In the genomic region with DNA sequence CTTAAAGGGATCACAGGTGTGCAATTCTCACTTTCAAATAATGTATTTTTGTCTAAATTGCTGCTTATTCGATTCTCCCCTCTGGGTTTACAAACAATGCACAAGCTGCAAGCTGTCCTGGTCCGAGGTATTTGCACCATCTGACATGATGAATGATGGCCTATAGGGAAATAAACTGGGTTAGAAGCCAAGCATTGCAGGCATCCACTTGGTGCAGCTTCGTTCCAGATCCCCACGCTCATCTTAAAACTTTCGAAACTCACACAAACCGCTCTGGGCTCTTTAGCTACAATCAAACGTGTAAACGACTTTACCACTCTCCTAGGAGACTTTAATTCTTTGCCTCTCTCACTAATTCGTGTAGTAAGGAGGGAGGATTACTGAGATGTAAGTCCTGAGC, we compare ENCODE assay signal across 28 cellular contexts.
"Had no signal": no experiment of that assay in that cellular context is flagged by ENCODE, and none has a peak within 500 bp of the region (broad histone marks: within the 10 kb centered on the region; RNA-seq: fewer than 3 reads in every experiment).

No MANE protein-coding gene starts in this region.

- H3K27me3 ChIP-seq: cardiac muscle cell, hepatocyte, sigmoid colon, upper lobe of right lung had no signal

- DNase-seq: activated CD4-positive, alpha-beta T cell treated with anti-CD3 and anti-CD28 coated beads for 4 hours; activated CD4-positive, alpha-beta T cell treated with anti-CD3 and anti-CD28 coated beads, Interleukin-2, amount 50 U/mL, for 48 hours; activated CD4-positive, CD25-positive, alpha-beta regulatory T cell; activated CD8-positive, alpha-beta memory T cell treated with anti-CD3 and anti-CD28 coated beads, Interleukin-2, amount 50 U/mL, for 48 hours; activated naive CD4-positive, alpha-beta T cell; activated naive CD8-positive, alpha-beta T cell treated with anti-CD3 and anti-CD28 coated beads for 36 hours; activated T-cell treated with anti-CD3 and anti-CD28 coated beads, Interleukin-2, amount 50 U/mL, for 4 hours; amniotic stem cell; effector CD4-positive, alpha-beta T cell; foreskin melanocyte; glutamatergic neuron; immature natural killer cell; nephron progenitor cell; posterior cingulate gyrus; retina; sigmoid colon; stimulated activated CD4-positive, alpha-beta T cell treated with anti-CD3 and anti-CD28 coated beads, Interleukin-15, amount 100 ng/mL, for 24 hours; stimulated activated naive B cell treated with anti-CD40 and anti-IgM and Interleukin-4, amounts not matched to agents 10 μg/mL and 1 μg/mL and 100 μg/mL, for 72 hours; T1000; upper lobe of right lung had no signal

- H3K4me1 ChIP-seq: sigmoid colon, upper lobe of right lung had no signal

- H3K36me3 ChIP-seq: cardiac muscle cell, sigmoid colon, thoracic aorta, upper lobe of right lung had no signal

- H3K27ac Mint-ChIP-seq: activated naive CD8-positive, alpha-beta T cell treated with anti-CD3 and anti-CD28 coated beads for 36 hours; activated T-helper 2 cell treated with anti-CD3 and anti-CD28 coated beads, Interferon-gamma antibody, Interleukin-2, Interleukin-4, amounts not matched to agents 10 μg/mL and 5 μg/mL and 100 μg/mL, durations not matched to agents 14 hours and 24 hours and 36 hours; dendritic cell treated with granulocyte-macrophage colony-stimulating factor and Interleukin-4, amounts not matched to agents 40 ng/mL and 50 ng/mL, for 4 days; stimulated activated naive B cell treated with anti-CD40 and anti-IgM and Interleukin-4, amounts not matched to agents 10 μg/mL and 1 μg/mL and 100 μg/mL, for 72 hours; T-helper 1 cell treated with Interleukin-12 subunit alpha and Interleukin-12 subunit beta and Interleukin-4 antibody, amounts not matched to agents 30 μg/mL and 1 μg/mL, for 36 hours had no signal

- H3K27ac ChIP-seq: cardiac muscle cell, hepatocyte, sigmoid colon, thoracic aorta, upper lobe of right lung had no signal

- H3K4me3 ChIP-seq: cardiac muscle cell, hepatocyte, sigmoid colon, smooth muscle cell, thoracic aorta, upper lobe of right lung had no signal

- H3K9me3 Mint-ChIP-seq: activated naive CD8-positive, alpha-beta T cell treated with anti-CD3 and anti-CD28 coated beads for 36 hours; activated T-cell treated with anti-CD3 and anti-CD28 coated beads, Interleukin-2, amount 50 U/mL, for 4 hours; activated T-helper 2 cell treated with anti-CD3 and anti-CD28 coated beads, Interferon-gamma antibody, Interleukin-2, Interleukin-4, amounts not matched to agents 10 μg/mL and 5 μg/mL and 100 μg/mL, durations not matched to agents 14 hours and 24 hours and 36 hours; dendritic cell treated with granulocyte-macrophage colony-stimulating factor and Interleukin-4, amounts not matched to agents 40 ng/mL and 50 ng/mL, for 4 days; immature natural killer cell; stimulated activated naive B cell treated with anti-CD40 and anti-IgM and Interleukin-4, amounts not matched to agents 10 μg/mL and 1 μg/mL and 100 μg/mL, for 72 hours; T-helper 1 cell treated with Interleukin-12 subunit alpha and Interleukin-12 subunit beta and Interleukin-4 antibody, amounts not matched to agents 30 μg/mL and 1 μg/mL, for 36 hours had no signal

- ATAC-seq: activated T-cell treated with anti-CD3 and anti-CD28 coated beads, Interleukin-2, amount 50 U/mL, for 4 hours; stimulated activated naive B cell treated with anti-CD40 and anti-IgM and Interleukin-4, amounts not matched to agents 10 μg/mL and 1 μg/mL and 100 μg/mL, for 72 hours; upper lobe of right lung had no signal

- H3K4me2 ChIP-seq: hepatocyte, smooth muscle cell had no signal

- H3K4me3 Mint-ChIP-seq: activated naive CD8-positive, alpha-beta T cell treated with anti-CD3 and anti-CD28 coated beads for 36 hours; activated T-cell treated with anti-CD3 and anti-CD28 coated beads, Interleukin-2, amount 50 U/mL, for 4 hours; dendritic cell treated with granulocyte-macrophage colony-stimulating factor and Interleukin-4, amounts not matched to agents 40 ng/mL and 50 ng/mL, for 4 days; nephron progenitor cell; stimulated activated naive B cell treated with anti-CD40 and anti-IgM and Interleukin-4, amounts not matched to agents 10 μg/mL and 1 μg/mL and 100 μg/mL, for 72 hours; T-helper 1 cell treated with Interleukin-12 subunit alpha and Interleukin-12 subunit beta and Interleukin-4 antibody, amounts not matched to agents 30 μg/mL and 1 μg/mL, for 36 hours had no signal

- H2AFZ ChIP-seq: hepatocyte had no signal

- H3K27me3 Mint-ChIP-seq: activated naive CD8-positive, alpha-beta T cell treated with anti-CD3 and anti-CD28 coated beads for 36 hours; dendritic cell treated with granulocyte-macrophage colony-stimulating factor and Interleukin-4, amounts not matched to agents 40 ng/mL and 50 ng/mL, for 4 days; stimulated activated naive B cell treated with anti-CD40 and anti-IgM and Interleukin-4, amounts not matched to agents 10 μg/mL and 1 μg/mL and 100 μg/mL, for 72 hours had no signal

- FAIRE-seq: endometrium had no signal

- H3K36me3 Mint-ChIP-seq: immature natural killer cell had no signal

- H3K9me3 ChIP-seq: sigmoid colon, thoracic aorta, upper lobe of right lung had no signal
